ENCODE assay signal across 22 cellular contexts in the genomic region with DNA sequence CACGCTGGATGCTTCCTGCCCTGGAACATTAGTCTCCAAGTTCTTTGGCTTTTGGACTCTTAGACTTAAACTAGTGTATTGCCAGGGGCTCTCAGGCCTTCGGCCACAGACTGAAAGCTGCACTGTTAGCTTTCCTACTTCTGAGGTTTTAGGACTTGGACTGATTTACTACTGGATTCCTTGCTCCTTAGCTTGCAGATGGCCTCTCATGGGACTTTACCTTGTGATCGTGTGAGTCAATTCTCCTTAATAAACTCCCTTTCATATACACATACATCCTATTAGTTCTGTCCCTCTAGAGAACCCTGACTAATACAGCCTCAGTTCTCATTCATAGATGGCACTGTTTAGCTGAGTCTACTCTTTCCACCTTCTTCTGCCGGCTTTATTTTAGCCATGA.
DNase-seq lines count a peak whose midpoint lies in the region; ATAC-seq, FAIRE-seq and TF ChIP-seq lines count a peak whose summit lies in the region.
"Had no signal": no experiment of that assay in that cellular context is flagged by ENCODE, and none has a peak within 500 bp of the region (broad histone marks: within the 10 kb centered on the region; RNA-seq: fewer than 3 reads in every experiment).

No MANE protein-coding gene starts in this region.

- peaks cover 2% of the 10 kb centered on the region for H3K27me3 Mint-ChIP-seq in progenitor cell of endocrine pancreas
- H3K27me3 Mint-ChIP-seq: B cell had no signal

- no peaks in the 10 kb centered on the region for H3K36me3 Mint-ChIP-seq in progenitor cell of endocrine pancreas (ENCODE audit: insufficient read depth)

- DNase-seq in LHCN-M2 (ENCODE audit: low read depth) = peak; percentile 8
- peak; percentile 69 for DNase-seq in fibroblast of the aortic adventitia (ENCODE audit: low read depth)
- DNase-seq in progenitor cell of endocrine pancreas (ENCODE audit: low spot score, unreplicated experiment) = no peak
- no peak for DNase-seq in urothelium cell line (ENCODE audit: low spot score)
- DNase-seq in SW 1271 (lab: John Stamatoyannopoulos, UW) = no peak
- no peak for DNase-seq in activated T-cell treated with anti-CD3 and anti-CD28 coated beads for 4 hours
- DNase-seq: DMS53, EL, Kasumi-1, MG63, NCI-H1417 treated with DMSO at 0.1 percent for 48 hours, NCI-H187 treated with DMSO at 0.1 percent for 48 hours, NCI-H2227 treated with DMSO at 0.1 percent for 48 hours, NCI-H510A, NCI-H774, SJCRH30 had no signal

- H3K27ac Mint-ChIP-seq in progenitor cell of endocrine pancreas = peak overlapping the region; percentile 2
- H3K27ac Mint-ChIP-seq: B cell had no signal

- TF ChIP-seq CTCF in fibroblast of the aortic adventitia (IDR thresholded peaks at IDR 0.05; ENCODE audit: insufficient read depth, low read length) (no peak), progenitor cell of endocrine pancreas (IDR thresholded peaks at IDR 0.05; ENCODE audit: unreplicated experiment) (no peak)

- H3K4me3 ChIP-seq in fibroblast of the aortic adventitia (ENCODE audit: low read depth, low read length) = no peak overlapping the region
- H3K4me3 ChIP-seq: A549, MG63, SJCRH30 had no signal

- no peak overlapping the region for H3K4me3 Mint-ChIP-seq in progenitor cell of endocrine pancreas (ENCODE audit: low read depth)
- H3K4me3 Mint-ChIP-seq: B cell had no signal

- H3K4me1 Mint-ChIP-seq in progenitor cell of endocrine pancreas (ENCODE audit: low read depth) = peaks cover 1% of the 10 kb centered on the region
- H3K4me1 Mint-ChIP-seq: B cell had no signal

- no peaks in the 10 kb centered on the region for H3K9me3 Mint-ChIP-seq in progenitor cell of endocrine pancreas (ENCODE audit: low read depth)

- ATAC-seq in GM18868 (IDR thresholded peaks at IDR 0.05; ENCODE audit: unreplicated experiment) = peak; percentile 36
- ATAC-seq: A549 had no signal

- no peak for FAIRE-seq in urothelium cell line (lab: Jason Lieb, UNC)
- FAIRE-seq: A549, D721Med, H54, RCC 7860 had no signal

Comparison
In these comparisons a context has a peak if more than half of its experiments do, and no peak if none do; other contexts are left out.
1. DNase-seq: peak in LHCN-M2 (single experiment) and fibroblast of the aortic adventitia (single experiment); none in progenitor cell of endocrine pancreas (single experiment), urothelium cell line (single experiment), SW 1271 (0 of 2) and activated T-cell treated with anti-CD3 and anti-CD28 coated beads for 4 hours (single experiment).